ENCODE assay signal across 2 cellular contexts in the genomic region with DNA sequence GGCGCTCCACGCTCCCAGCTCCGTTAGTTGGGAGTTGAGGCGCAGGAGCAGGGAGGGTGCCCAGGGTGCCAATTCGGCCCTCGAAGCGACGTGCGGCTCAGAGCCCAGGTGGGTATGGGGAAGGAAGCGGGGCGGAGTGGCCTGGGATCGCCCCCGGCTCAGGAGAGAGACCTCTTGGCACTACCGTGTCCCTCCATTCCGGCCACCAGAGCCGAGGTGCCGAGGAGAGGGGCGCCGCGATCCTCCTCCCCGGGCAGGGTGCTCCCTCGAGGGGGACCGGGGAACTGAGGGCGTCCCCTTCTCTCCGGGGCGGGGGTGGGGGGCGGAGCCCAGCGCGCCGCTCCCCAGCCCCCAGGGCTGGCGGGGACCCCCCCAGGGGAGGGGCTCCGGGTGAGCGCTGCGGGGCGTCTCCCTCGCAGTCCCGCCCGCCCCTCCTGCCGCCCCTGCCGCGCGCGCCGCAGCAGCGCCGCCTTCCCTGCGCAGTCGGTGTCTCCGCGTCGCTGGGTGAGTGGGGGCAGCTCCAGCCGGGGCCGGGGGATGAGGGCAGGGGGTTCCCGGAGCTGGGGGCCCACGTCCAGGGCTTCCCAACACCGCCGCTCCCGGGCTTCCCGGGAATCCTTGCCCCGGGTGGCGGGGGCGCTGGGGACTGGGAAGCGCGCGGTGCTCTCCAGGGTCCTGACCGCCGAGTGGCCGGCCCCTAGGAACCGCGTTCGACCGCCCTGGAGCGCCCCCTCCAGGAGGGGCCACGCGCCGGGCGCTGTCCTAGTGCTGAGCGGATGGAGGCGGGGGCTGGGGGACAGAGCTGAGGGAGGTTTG.
A peak's percentile ranks its signal among the peaks of the same experiment; 100 is the strongest.
TF ChIP-seq lines count a peak whose summit lies in the region.

A gene (plus strand): TSS at position 480 of the 816 bp plus-strand sequence. CDS start 2,408 bp downstream, outside the sequence.

TF ChIP-seq in HEK293, 187 proteins besides CTCF, POLR2A, EP300 and RAD21 (continues in another document):
- TF ChIP-seq, protein P1, sequence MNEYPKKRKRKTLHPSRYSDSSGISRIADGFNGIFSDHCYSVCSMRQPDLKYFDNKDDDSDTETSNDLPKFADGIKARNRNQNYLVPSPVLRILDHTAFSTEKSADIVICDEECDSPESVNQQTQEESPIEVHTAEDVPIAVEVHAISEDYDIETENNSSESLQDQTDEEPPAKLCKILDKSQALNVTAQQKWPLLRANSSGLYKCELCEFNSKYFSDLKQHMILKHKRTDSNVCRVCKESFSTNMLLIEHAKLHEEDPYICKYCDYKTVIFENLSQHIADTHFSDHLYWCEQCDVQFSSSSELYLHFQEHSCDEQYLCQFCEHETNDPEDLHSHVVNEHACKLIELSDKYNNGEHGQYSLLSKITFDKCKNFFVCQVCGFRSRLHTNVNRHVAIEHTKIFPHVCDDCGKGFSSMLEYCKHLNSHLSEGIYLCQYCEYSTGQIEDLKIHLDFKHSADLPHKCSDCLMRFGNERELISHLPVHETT (tag by site-specific recombination; IDR thresholded peaks at IDR 0.05), result 0 out of 2 replicates have a peak, but pooled peaks have one; percentile 44
- TF ChIP-seq ZNF184 (tag by site-specific recombination; IDR thresholded peaks at IDR 0.05), result no peak
- TF ChIP-seq GFI1B (tag by site-specific recombination; IDR thresholded peaks at IDR 0.05), result no peak
- no peak; the same call in 1 of the 2 replicates for TF ChIP-seq ZNF335 (tag by site-specific recombination; conservative IDR thresholded peaks at IDR 0.05)
- TF ChIP-seq, protein P2, sequence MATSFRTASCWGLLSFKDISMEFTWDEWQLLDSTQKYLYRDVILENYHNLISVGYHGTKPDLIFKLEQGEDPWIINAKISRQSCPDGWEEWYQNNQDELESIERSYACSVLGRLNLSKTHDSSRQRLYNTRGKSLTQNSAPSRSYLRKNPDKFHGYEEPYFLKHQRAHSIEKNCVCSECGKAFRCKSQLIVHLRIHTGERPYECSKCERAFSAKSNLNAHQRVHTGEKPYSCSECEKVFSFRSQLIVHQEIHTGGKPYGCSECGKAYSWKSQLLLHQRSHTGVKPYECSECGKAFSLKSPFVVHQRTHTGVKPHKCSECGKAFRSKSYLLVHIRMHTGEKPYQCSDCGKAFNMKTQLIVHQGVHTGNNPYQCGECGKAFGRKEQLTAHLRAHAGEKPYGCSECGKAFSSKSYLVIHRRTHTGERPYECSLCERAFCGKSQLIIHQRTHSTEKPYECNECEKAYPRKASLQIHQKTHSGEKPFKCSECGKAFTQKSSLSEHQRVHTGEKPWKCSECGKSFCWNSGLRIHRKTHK (tag by site-specific recombination; IDR thresholded peaks at IDR 0.05), result no peak
- TF ChIP-seq, protein P3, sequence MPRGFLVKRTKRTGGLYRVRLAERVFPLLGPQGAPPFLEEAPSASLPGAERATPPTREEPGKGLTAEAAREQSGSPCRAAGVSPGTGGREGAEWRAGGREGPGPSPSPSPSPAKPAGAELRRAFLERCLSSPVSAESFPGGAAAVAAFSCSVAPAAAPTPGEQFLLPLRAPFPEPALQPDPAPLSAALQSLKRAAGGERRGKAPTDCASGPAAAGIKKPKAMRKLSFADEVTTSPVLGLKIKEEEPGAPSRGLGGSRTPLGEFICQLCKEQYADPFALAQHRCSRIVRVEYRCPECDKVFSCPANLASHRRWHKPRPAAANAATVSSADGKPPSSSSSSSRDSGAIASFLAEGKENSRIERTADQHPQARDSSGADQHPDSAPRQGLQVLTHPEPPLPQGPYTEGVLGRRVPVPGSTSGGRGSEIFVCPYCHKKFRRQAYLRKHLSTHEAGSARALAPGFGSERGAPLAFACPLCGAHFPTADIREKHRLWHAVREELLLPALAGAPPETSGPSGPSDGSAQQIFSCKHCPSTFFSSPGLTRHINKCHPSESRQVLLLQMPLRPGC (tag by site-specific recombination; IDR thresholded peaks at IDR 0.05), result 0 out of 2 replicates have a peak, but pooled peaks have one; percentile 27
- TF ChIP-seq ZNF404 (tag by site-specific recombination; IDR thresholded peaks at IDR 0.05), result no peak
- TF ChIP-seq, protein P4, sequence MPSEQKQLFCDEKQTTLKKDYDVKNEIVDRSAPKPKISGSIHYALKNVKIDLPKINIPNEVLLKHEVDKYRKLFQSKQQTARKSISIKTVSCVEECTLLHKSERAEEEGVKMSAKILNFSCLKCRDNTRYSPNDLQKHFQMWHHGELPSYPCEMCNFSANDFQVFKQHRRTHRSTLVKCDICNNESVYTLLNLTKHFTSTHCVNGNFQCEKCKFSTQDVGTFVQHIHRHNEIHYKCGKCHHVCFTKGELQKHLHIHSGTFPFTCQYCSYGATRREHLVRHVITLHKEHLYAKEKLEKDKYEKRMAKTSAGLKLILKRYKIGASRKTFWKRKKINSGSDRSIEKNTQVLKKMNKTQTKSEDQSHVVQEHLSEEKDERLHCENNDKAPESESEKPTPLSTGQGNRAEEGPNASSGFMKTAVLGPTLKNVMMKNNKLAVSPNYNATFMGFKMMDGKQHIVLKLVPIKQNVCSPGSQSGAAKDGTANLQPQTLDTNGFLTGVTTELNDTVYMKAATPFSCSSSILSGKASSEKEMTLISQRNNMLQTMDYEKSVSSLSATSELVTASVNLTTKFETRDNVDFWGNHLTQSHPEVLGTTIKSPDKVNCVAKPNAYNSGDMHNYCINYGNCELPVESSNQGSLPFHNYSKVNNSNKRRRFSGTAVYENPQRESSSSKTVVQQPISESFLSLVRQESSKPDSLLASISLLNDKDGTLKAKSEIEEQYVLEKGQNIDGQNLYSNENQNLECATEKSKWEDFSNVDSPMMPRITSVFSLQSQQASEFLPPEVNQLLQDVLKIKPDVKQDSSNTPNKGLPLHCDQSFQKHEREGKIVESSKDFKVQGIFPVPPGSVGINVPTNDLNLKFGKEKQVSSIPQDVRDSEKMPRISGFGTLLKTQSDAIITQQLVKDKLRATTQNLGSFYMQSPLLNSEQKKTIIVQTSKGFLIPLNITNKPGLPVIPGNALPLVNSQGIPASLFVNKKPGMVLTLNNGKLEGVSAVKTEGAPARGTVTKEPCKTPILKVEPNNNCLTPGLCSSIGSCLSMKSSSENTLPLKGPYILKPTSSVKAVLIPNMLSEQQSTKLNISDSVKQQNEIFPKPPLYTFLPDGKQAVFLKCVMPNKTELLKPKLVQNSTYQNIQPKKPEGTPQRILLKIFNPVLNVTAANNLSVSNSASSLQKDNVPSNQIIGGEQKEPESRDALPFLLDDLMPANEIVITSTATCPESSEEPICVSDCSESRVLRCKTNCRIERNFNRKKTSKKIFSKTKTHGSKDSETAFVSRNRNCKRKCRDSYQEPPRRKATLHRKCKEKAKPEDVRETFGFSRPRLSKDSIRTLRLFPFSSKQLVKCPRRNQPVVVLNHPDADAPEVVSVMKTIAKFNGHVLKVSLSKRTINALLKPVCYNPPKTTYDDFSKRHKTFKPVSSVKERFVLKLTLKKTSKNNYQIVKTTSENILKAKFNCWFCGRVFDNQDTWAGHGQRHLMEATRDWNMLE (tag by site-specific recombination; conservative IDR thresholded peaks at IDR 0.05; ENCODE audit: low read depth), result no peak
- peak; percentile 26; the same call in 1 of the 2 replicates for TF ChIP-seq GLIS1 (tag by site-specific recombination; IDR thresholded peaks at IDR 0.05)
- no peak for TF ChIP-seq YY1 (tag by site-specific recombination; IDR thresholded peaks at IDR 0.05)
- 0 out of 2 replicates have a peak, but pooled peaks have one; percentile 4 for TF ChIP-seq ZFHX2 (tag by site-specific recombination; conservative IDR thresholded peaks at IDR 0.05)
- TF ChIP-seq KLF16 (tag by site-specific recombination; IDR thresholded peaks at IDR 0.05), result peak; percentile 81
- TF ChIP-seq ZIC2 (tag by site-specific recombination; IDR thresholded peaks at IDR 0.05), result peak; percentile 84
- no peak for TF ChIP-seq ZNF621 (tag by site-specific recombination; IDR thresholded peaks at IDR 0.05)
- no peak for TF ChIP-seq ZNF266 (tag by site-specific recombination; IDR thresholded peaks at IDR 0.05; ENCODE audit: low read depth)
- TF ChIP-seq ZNF423 (tag by site-specific recombination; IDR thresholded peaks at IDR 0.05), result peak; percentile 59; the same call in 1 of the 2 replicates
- no peak for TF ChIP-seq ZNF768 (tag by site-specific recombination; IDR thresholded peaks at IDR 0.05)

TF ChIP-seq in H1, 55 proteins besides CTCF, POLR2A, EP300 and RAD21 (continues in another document):
- TF ChIP-seq NRF1 (IDR thresholded peaks at IDR 0.05; ENCODE audit: low read depth, low read length) (no peak), KDM4A (IDR thresholded peaks at IDR 0.05; ENCODE audit: low read depth, low read length, severe bottlenecking) (no peak), RNF2 (IDR thresholded peaks at IDR 0.05; ENCODE audit: borderline replicate concordance, low read depth, low read length, missing control alignments, poor library complexity, severe bottlenecking) (no peak), SP1 (IDR thresholded peaks at IDR 0.05; ENCODE audit: low read depth, low read length) (no peak), CBX5 (IDR thresholded peaks at IDR 0.05; ENCODE audit: low read depth, low read length) (no peak), CHD1 (IDR thresholded peaks at IDR 0.05; ENCODE audit: low read depth, low read length) (no peak), SP2 (IDR thresholded peaks at IDR 0.05; ENCODE audit: low read length) (no peak), SRF (IDR thresholded peaks at IDR 0.05; ENCODE audit: low read depth, low read length) (peak; percentile 8; the same call in 1 of the 2 replicates), CBX8 (IDR thresholded peaks at IDR 0.05; ENCODE audit: borderline replicate concordance, low read depth, low read length) (no peak), EZH2 (IDR thresholded peaks at IDR 0.05; ENCODE audit: low read depth, low read length, severe bottlenecking) (no peak), PHF8 (conservative IDR thresholded peaks at IDR 0.05; ENCODE audit: low read depth, low read length) (no peak), SAP30 (IDR thresholded peaks at IDR 0.05; ENCODE audit: insufficient read depth, insufficient replicate concordance, low read length) (no peak), HDAC6 (IDR thresholded peaks at IDR 0.05; ENCODE audit: low read depth, low read length) (no peak), ZNF274 (IDR thresholded peaks at IDR 0.05; ENCODE audit: borderline replicate concordance, extremely low read depth, low read length) (no peak), SIN3A (conservative IDR thresholded peaks at IDR 0.05 in 1 of 2, IDR thresholded peaks at IDR 0.05 in 1 of 2; ENCODE audit: low read depth in 1 of 2, low read length in 2 of 2) (peak; percentile 99 to 100), BRCA1 (IDR thresholded peaks at IDR 0.05; ENCODE audit: low read depth, low read length) (no peak), TBP (IDR thresholded peaks at IDR 0.05; ENCODE audit: low read depth, low read length) (no peak), ASH2L (IDR thresholded peaks at IDR 0.05; ENCODE audit: low read length) (no peak), SUZ12 (IDR thresholded peaks at IDR 0.05; ENCODE audit: low read length) (no peak)
- TF ChIP-seq, protein P5, sequence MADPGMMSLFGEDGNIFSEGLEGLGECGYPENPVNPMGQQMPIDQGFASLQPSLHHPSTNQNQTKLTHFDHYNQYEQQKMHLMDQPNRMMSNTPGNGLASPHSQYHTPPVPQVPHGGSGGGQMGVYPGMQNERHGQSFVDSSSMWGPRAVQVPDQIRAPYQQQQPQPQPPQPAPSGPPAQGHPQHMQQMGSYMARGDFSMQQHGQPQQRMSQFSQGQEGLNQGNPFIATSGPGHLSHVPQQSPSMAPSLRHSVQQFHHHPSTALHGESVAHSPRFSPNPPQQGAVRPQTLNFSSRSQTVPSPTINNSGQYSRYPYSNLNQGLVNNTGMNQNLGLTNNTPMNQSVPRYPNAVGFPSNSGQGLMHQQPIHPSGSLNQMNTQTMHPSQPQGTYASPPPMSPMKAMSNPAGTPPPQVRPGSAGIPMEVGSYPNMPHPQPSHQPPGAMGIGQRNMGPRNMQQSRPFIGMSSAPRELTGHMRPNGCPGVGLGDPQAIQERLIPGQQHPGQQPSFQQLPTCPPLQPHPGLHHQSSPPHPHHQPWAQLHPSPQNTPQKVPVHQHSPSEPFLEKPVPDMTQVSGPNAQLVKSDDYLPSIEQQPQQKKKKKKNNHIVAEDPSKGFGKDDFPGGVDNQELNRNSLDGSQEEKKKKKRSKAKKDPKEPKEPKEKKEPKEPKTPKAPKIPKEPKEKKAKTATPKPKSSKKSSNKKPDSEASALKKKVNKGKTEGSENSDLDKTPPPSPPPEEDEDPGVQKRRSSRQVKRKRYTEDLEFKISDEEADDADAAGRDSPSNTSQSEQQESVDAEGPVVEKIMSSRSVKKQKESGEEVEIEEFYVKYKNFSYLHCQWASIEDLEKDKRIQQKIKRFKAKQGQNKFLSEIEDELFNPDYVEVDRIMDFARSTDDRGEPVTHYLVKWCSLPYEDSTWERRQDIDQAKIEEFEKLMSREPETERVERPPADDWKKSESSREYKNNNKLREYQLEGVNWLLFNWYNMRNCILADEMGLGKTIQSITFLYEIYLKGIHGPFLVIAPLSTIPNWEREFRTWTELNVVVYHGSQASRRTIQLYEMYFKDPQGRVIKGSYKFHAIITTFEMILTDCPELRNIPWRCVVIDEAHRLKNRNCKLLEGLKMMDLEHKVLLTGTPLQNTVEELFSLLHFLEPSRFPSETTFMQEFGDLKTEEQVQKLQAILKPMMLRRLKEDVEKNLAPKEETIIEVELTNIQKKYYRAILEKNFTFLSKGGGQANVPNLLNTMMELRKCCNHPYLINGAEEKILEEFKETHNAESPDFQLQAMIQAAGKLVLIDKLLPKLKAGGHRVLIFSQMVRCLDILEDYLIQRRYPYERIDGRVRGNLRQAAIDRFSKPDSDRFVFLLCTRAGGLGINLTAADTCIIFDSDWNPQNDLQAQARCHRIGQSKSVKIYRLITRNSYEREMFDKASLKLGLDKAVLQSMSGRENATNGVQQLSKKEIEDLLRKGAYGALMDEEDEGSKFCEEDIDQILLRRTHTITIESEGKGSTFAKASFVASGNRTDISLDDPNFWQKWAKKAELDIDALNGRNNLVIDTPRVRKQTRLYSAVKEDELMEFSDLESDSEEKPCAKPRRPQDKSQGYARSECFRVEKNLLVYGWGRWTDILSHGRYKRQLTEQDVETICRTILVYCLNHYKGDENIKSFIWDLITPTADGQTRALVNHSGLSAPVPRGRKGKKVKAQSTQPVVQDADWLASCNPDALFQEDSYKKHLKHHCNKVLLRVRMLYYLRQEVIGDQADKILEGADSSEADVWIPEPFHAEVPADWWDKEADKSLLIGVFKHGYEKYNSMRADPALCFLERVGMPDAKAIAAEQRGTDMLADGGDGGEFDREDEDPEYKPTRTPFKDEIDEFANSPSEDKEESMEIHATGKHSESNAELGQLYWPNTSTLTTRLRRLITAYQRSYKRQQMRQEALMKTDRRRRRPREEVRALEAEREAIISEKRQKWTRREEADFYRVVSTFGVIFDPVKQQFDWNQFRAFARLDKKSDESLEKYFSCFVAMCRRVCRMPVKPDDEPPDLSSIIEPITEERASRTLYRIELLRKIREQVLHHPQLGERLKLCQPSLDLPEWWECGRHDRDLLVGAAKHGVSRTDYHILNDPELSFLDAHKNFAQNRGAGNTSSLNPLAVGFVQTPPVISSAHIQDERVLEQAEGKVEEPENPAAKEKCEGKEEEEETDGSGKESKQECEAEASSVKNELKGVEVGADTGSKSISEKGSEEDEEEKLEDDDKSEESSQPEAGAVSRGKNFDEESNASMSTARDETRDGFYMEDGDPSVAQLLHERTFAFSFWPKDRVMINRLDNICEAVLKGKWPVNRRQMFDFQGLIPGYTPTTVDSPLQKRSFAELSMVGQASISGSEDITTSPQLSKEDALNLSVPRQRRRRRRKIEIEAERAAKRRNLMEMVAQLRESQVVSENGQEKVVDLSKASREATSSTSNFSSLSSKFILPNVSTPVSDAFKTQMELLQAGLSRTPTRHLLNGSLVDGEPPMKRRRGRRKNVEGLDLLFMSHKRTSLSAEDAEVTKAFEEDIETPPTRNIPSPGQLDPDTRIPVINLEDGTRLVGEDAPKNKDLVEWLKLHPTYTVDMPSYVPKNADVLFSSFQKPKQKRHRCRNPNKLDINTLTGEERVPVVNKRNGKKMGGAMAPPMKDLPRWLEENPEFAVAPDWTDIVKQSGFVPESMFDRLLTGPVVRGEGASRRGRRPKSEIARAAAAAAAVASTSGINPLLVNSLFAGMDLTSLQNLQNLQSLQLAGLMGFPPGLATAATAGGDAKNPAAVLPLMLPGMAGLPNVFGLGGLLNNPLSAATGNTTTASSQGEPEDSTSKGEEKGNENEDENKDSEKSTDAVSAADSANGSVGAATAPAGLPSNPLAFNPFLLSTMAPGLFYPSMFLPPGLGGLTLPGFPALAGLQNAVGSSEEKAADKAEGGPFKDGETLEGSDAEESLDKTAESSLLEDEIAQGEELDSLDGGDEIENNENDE (IDR thresholded peaks at IDR 0.05; ENCODE audit: insufficient replicate concordance, low read length), result no peak
